Comparison of ENCODE assay signal across 1 cellular context in the genomic region with DNA sequence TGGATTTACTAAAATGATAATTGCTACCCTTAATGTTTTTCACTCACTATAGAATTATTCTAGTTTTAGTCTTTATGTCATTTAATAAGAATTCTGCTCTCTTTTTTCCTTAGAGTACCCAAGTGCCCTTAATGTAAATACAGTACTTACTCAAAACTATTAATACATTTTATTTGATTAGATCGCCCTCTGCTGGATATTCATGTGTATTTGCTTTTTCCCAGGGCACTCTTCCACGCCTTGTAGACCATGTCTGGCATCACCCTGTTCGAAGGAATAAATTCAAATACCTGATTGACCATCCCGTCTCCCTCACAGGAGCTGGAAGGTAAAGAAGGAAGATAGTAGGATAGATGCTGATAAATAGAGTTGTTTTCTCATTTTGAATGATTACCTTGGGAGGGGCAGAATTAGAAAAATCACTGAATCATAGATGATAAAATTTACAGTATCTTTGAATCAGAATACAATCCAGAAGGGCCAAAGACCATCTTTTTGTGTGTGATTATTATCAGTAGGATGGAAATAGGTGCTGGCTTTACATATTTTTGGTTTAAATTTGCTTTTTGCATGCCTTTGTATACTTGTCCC.
TF ChIP-seq lines count a peak whose summit lies in the region.

No MANE protein-coding gene starts in this region.

TF ChIP-seq in K562, 482 proteins besides CTCF, POLR2A, EP300 and RAD21 (continued from another document):
- TF ChIP-seq MGA (IDR thresholded peaks at IDR 0.05): 0 out of 2 replicates have a peak, but pooled peaks have one; percentile 7
- no peak for TF ChIP-seq GTF2A2 (tag; IDR thresholded peaks at IDR 0.05)
- TF ChIP-seq EGR1 (conservative IDR thresholded peaks at IDR 0.05): no peak
- TF ChIP-seq, protein P1, sequence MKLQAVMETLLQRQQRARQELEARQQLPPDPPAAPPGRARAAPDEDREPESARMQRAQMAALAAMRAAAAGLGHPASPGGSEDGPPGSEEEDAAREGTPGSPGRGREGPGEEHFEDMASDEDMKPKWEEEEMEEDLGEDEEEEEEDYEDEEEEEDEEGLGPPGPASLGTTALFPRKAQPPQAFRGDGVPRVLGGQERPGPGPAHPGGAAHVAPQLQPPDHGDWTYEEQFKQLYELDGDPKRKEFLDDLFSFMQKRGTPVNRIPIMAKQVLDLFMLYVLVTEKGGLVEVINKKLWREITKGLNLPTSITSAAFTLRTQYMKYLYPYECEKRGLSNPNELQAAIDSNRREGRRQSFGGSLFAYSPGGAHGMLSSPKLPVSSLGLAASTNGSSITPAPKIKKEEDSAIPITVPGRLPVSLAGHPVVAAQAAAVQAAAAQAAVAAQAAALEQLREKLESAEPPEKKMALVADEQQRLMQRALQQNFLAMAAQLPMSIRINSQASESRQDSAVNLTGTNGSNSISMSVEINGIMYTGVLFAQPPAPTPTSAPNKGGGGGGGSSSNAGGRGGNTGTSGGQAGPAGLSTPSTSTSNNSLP (IDR thresholded peaks at IDR 0.05; ENCODE audit: borderline replicate concordance, low read depth, low read length): peak; percentile 67; the same call in 1 of the 2 replicates
- TF ChIP-seq FOXA3 (CRISPR knock-in tag; conservative IDR thresholded peaks at IDR 0.05 in 1 of 2, IDR thresholded peaks at IDR 0.05 in 1 of 2): peak in 1 of 2 experiments; percentile 77; a peak in 2 of 4 replicates
- TF ChIP-seq ARNT (IDR thresholded peaks at IDR 0.05): peak in 1 of 2 experiments; percentile 23; a peak in 1 of 4 replicates
